ENCODE assay signal across 20 cellular contexts in genomic region chr14:31411218-31411727, GRCh38.
A peak's percentile ranks its signal among the peaks of the same experiment; 100 is the strongest.
DNase-seq lines count a peak whose midpoint lies in the region; ATAC-seq, FAIRE-seq and TF ChIP-seq lines count a peak whose summit lies in the region.
"Had no signal": no experiment of that assay in that cellular context is flagged by ENCODE, and none has a peak within 500 bp of the region (broad histone marks: within the 10 kb centered on the region; RNA-seq: fewer than 3 reads in every experiment).

No MANE protein-coding gene starts in this region.

- intact Hi-C loops in dendritic cell treated with granulocyte-macrophage colony-stimulating factor and Interleukin-4, amounts not matched to agents 40 ng/mL and 50 ng/mL, for 4 days (cut with micrococcal nuclease), result no loop called here

- no peak overlapping the region for H3K4me3 Mint-ChIP-seq in dendritic cell treated with granulocyte-macrophage colony-stimulating factor and Interleukin-4, amounts not matched to agents 40 ng/mL and 50 ng/mL, for 4 days
- H3K4me3 Mint-ChIP-seq in nephron, result peak overlapping the region in 1 of 3 experiments; percentile 27

- no peak for TF ChIP-seq CTCF in D721Med (IDR thresholded peaks at IDR 0.05; ENCODE audit: insufficient read depth, missing control alignments)
- no peak for TF ChIP-seq CTCF in nephron (IDR thresholded peaks at IDR 0.05; ENCODE audit: unreplicated experiment in 3 of 3)

- peak; percentile 21 for FAIRE-seq in D721Med (lab: Jason Lieb, UNC)
- FAIRE-seq: GM18507, H1 had no signal

- H3K36me3 Mint-ChIP-seq in dendritic cell treated with granulocyte-macrophage colony-stimulating factor and Interleukin-4, amounts not matched to agents 40 ng/mL and 50 ng/mL, for 4 days (ENCODE audit: low read depth), result no peaks in the 10 kb centered on the region
- H3K36me3 Mint-ChIP-seq in nephron (ENCODE audit: low read depth), result no peaks in the 10 kb centered on the region

- H3K27me3 Mint-ChIP-seq in dendritic cell treated with granulocyte-macrophage colony-stimulating factor and Interleukin-4, amounts not matched to agents 40 ng/mL and 50 ng/mL, for 4 days, result no peaks in the 10 kb centered on the region
- no peaks in the 10 kb centered on the region for H3K27me3 Mint-ChIP-seq in nephron (ENCODE audit: low read depth)

- H3K4me1 Mint-ChIP-seq in dendritic cell treated with granulocyte-macrophage colony-stimulating factor and Interleukin-4, amounts not matched to agents 40 ng/mL and 50 ng/mL, for 4 days (ENCODE audit: low read depth), result peaks cover 43% of the 10 kb centered on the region
- peaks cover 5% of the 10 kb centered on the region for H3K4me1 Mint-ChIP-seq in nephron

- DNase-seq in D721Med (ENCODE audit: insufficient read length, low spot score) (no peak), NCI-H69 (lab: John Stamatoyannopoulos, UW) (peak; percentile 12), MV-4-11 (lab: John Stamatoyannopoulos, UW) (no peak)
- DNase-seq: activated CD4-positive, alpha-beta T cell treated with anti-CD3 and anti-CD28 coated beads, Interleukin-2, amount 50 U/mL, for 48 hours; activated naive CD4-positive, alpha-beta T cell treated with Interleukin-2 at 50 U/mL for 16 hours; body of pancreas; hypothalamus; KG1; left cardiac atrium; NCI-H1417 treated with DMSO at 0.1 percent for 48 hours; occipital lobe; small intestine; T-helper 1 cell had no signal

- peak overlapping the region; percentile 41 for H3K27ac Mint-ChIP-seq in dendritic cell treated with granulocyte-macrophage colony-stimulating factor and Interleukin-4, amounts not matched to agents 40 ng/mL and 50 ng/mL, for 4 days
- H3K27ac Mint-ChIP-seq in nephron, result peak overlapping the region; percentile 54 to 80 (median 68)

- H3K9me3 Mint-ChIP-seq in dendritic cell treated with granulocyte-macrophage colony-stimulating factor and Interleukin-4, amounts not matched to agents 40 ng/mL and 50 ng/mL, for 4 days, result no peaks in the 10 kb centered on the region
- no peaks in the 10 kb centered on the region for H3K9me3 Mint-ChIP-seq in nephron

- ATAC-seq in GM18498 (IDR thresholded peaks at IDR 0.05; ENCODE audit: unreplicated experiment) (no peak), HG02571 (IDR thresholded peaks at IDR 0.05; ENCODE audit: unreplicated experiment) (no peak), HG02840 (IDR thresholded peaks at IDR 0.05; ENCODE audit: low FRiP score, unreplicated experiment) (no peak)
- ATAC-seq: body of pancreas had no signal
